In the genomic region with DNA sequence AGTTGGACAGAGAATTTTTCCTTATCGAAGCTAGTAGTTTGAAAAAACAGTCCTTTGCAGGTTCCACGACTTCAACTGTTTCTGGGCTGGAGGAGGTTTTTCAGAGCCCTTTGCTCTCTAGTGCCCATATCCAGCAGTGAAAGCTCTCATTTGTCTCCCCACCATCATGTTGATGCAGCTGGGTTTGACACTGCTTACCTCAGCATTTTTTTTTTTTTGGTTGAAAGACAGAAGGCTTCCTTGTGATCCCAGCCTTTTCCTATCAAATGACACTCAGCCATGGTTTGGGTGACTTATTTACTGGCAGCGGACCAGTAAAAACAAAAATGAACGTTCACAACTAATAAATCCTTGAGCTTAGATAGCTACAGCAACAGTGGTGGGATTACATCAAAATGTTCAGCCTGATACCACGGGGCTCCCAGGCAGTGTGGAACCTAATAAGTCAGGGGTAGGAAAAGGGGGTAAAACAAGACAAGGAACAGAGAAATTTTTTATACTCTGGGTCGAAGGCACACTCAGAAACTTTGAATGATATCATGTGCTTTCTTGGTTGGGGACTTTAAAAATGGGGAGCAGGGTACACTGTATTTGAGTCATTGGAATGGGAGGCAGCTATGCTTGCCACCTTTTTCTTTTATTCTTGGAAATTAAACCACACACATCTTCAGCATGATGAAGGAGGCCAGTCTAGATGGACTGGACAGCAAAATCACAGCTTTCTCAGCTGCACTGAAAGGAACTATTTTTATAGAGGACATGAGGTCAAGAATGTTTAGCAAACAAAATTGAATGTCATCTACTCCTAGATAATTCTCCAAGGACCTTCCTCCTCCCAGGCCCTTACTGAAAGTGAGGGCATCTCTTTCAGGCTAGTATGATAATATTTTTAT, we compare ENCODE assay signal across 17 cellular contexts.
DNase-seq lines count a peak whose midpoint lies in the region; ATAC-seq and FAIRE-seq lines count a peak whose summit lies in the region.
"Had no signal": no experiment of that assay in that cellular context is flagged by ENCODE, and none has a peak within 500 bp of the region (broad histone marks: within the 10 kb centered on the region; RNA-seq: fewer than 3 reads in every experiment).

No MANE protein-coding gene starts in this region.

- no peaks in the 10 kb centered on the region for H3K79me2 ChIP-seq in GM23248 (ENCODE audit: insufficient read depth)

- H4K20me1 ChIP-seq in GM23248 (ENCODE audit: insufficient read depth) = no peaks in the 10 kb centered on the region

- H3K36me3 ChIP-seq in HUES6 (ENCODE audit: control insufficient read depth, insufficient read depth, low read length) (no peaks in the 10 kb centered on the region), small intestine (ENCODE audit: control insufficient read depth in 2 of 2, insufficient read depth in 2 of 2, low read length in 2 of 2) (no peaks in the 10 kb centered on the region), GM23248 (ENCODE audit: low read depth) (no peaks in the 10 kb centered on the region)
- H3K36me3 ChIP-seq: colonic mucosa, thyroid gland had no signal

- H3K27me3 ChIP-seq in HUES6 (ENCODE audit: control insufficient read depth, insufficient read depth, low read length) = no peaks in the 10 kb centered on the region
- H3K27me3 ChIP-seq in small intestine (ENCODE audit: control insufficient read depth in 2 of 2, insufficient read depth in 2 of 2, low read length in 2 of 2) = no peaks in the 10 kb centered on the region
- H3K27me3 ChIP-seq in GM23248 (replicated peaks; ENCODE audit: insufficient read depth) = peaks cover 13% of the 10 kb centered on the region
- H3K27me3 ChIP-seq: colonic mucosa, foreskin keratinocyte, thyroid gland had no signal

- H3K4me1 ChIP-seq in HUES6 (ENCODE audit: control insufficient read depth, insufficient read depth, low read length) (peaks cover 40% of the 10 kb centered on the region), small intestine (ENCODE audit: control insufficient read depth in 2 of 2, insufficient read depth in 1 of 2, low read depth in 1 of 2, low read length in 1 of 2) (peaks cover 0 to 3% of the 10 kb centered on the region in 2 donors), GM23248 (ENCODE audit: insufficient read depth) (no peaks in the 10 kb centered on the region)
- H3K4me1 ChIP-seq: colonic mucosa, foreskin keratinocyte had no signal

- ATAC-seq in effector memory CD8-positive, alpha-beta T cell (replicated peaks) = no peak
- ATAC-seq in GM21447 (IDR thresholded peaks at IDR 0.05; ENCODE audit: unreplicated experiment) = no peak
- ATAC-seq: activated naive CD8-positive, alpha-beta T cell treated with anti-CD3 and anti-CD28 coated beads, Interleukin-2, amount 50 U/mL, for 24 hours; foreskin keratinocyte; K562 had no signal

- no peak overlapping the region for H3K4me3 Mint-ChIP-seq in effector memory CD8-positive, alpha-beta T cell
- H3K4me3 Mint-ChIP-seq: activated naive CD8-positive, alpha-beta T cell treated with anti-CD3 and anti-CD28 coated beads, Interleukin-2, amount 50 U/mL, for 24 hours; CD4-positive, CD25-positive, alpha-beta regulatory T cell had no signal

- no peak overlapping the region for H3K4me2 ChIP-seq in GM23248 (ENCODE audit: unreplicated experiment)

- H3K4me1 Mint-ChIP-seq in effector memory CD8-positive, alpha-beta T cell (ENCODE audit: low read depth in 2 of 2) = no peaks in the 10 kb centered on the region
- H3K4me1 Mint-ChIP-seq: activated naive CD8-positive, alpha-beta T cell treated with anti-CD3 and anti-CD28 coated beads, Interleukin-2, amount 50 U/mL, for 24 hours; CD4-positive, CD25-positive, alpha-beta regulatory T cell had no signal

- in situ Hi-C loops in GM23248 (cut with MboI) = no loop called here

- H3K27ac ChIP-seq in HUES6 (ENCODE audit: low read depth, low read length) (peak overlapping the region; percentile 59; the same call in 1 of the 2 replicates), cingulate gyrus (ENCODE audit: low read depth, low read length) (peak overlapping the region; percentile 73), small intestine (ENCODE audit: low read depth in 1 of 2, low read length in 1 of 2) (no peak overlapping the region), GM23248 (no peak overlapping the region)
- H3K27ac ChIP-seq: colonic mucosa, foreskin keratinocyte, thyroid gland had no signal

- no peak for FAIRE-seq in small intestine (lab: Jason Lieb, UNC)
- FAIRE-seq: K562 had no signal

- H3K9ac ChIP-seq in HUES6 (ENCODE audit: low read length) (no peak overlapping the region), GM23248 (no peak overlapping the region)

- no peak overlapping the region for H2AFZ ChIP-seq in GM23248

- H3K9me3 ChIP-seq in HUES6 (ENCODE audit: control insufficient read depth, insufficient read depth, low read depth, low read length) (no peaks in the 10 kb centered on the region), small intestine (ENCODE audit: control insufficient read depth, low read depth) (no peaks in the 10 kb centered on the region), GM23248 (ENCODE audit: low read depth) (no peaks in the 10 kb centered on the region)
- H3K9me3 ChIP-seq: colonic mucosa, thyroid gland had no signal

- no peaks in the 10 kb centered on the region for H3F3A ChIP-seq in GM23248 (ENCODE audit: insufficient read depth)

- no peak overlapping the region for H3K27ac Mint-ChIP-seq in effector memory CD8-positive, alpha-beta T cell
- H3K27ac Mint-ChIP-seq: activated naive CD8-positive, alpha-beta T cell treated with anti-CD3 and anti-CD28 coated beads, Interleukin-2, amount 50 U/mL, for 24 hours; CD4-positive, CD25-positive, alpha-beta regulatory T cell had no signal

- no peaks in the 10 kb centered on the region for H3K27me3 Mint-ChIP-seq in effector memory CD8-positive, alpha-beta T cell
- H3K27me3 Mint-ChIP-seq: activated naive CD8-positive, alpha-beta T cell treated with anti-CD3 and anti-CD28 coated beads, Interleukin-2, amount 50 U/mL, for 24 hours; CD4-positive, CD25-positive, alpha-beta regulatory T cell had no signal

- peak; percentile 31 to 43 for DNase-seq in hippocampal formation (lab: John Stamatoyannopoulos, UW)
- DNase-seq in skeletal muscle cell (ENCODE audit: low read depth) = peak; percentile 27
- no peak for DNase-seq in small intestine
- DNase-seq in GM23248 = no peak
- no peak for DNase-seq in effector memory CD8-positive, alpha-beta T cell
- DNase-seq: activated CD4-positive, CD25-positive, alpha-beta regulatory T cell treated with anti-CD3 and anti-CD28 coated beads, Interleukin-2, amount 50 U/mL, for 72 hours; activated naive CD8-positive, alpha-beta T cell treated with anti-CD3 and anti-CD28 coated beads, Interleukin-2, amount 50 U/mL, for 24 hours; activated T-cell treated with anti-CD3 and anti-CD28 coated beads for 4 hours; CD4-positive, CD25-positive, alpha-beta regulatory T cell; colonic mucosa; foreskin keratinocyte; NCI-H2081 treated with DMSO at 0.1 percent for 48 hours; thyroid gland had no signal

- no peaks in the 10 kb centered on the region for H3K36me3 Mint-ChIP-seq in effector memory CD8-positive, alpha-beta T cell (ENCODE audit: insufficient read depth)
- H3K36me3 Mint-ChIP-seq: CD4-positive, CD25-positive, alpha-beta regulatory T cell had no signal

- WGBS in small intestine, 3 donors = 49 to 56% (median 55%) methylated on average over 6 of the region's 6 CpGs
- 40 to 46% methylated on average over 6 of the region's 6 CpGs for WGBS in GM23248 (ENCODE audit: low coverage in 1 of 2, low lambda C conversion rate in 2 of 2, missing lambda C conversion rate in 2 of 2), 2 experiments

- peaks cover 9 to 22% of the 10 kb centered on the region in 2 donors for H3K9me3 Mint-ChIP-seq in effector memory CD8-positive, alpha-beta T cell

- H3K4me3 ChIP-seq in HUES6 (ENCODE audit: low read depth, low read length) (no peak overlapping the region), skeletal muscle cell (ENCODE audit: low read depth, low read length) (no peak overlapping the region), small intestine (ENCODE audit: low read depth in 1 of 2, low read length in 2 of 2) (no peak overlapping the region), GM23248 (no peak overlapping the region)
- H3K4me3 ChIP-seq: colonic mucosa, K562, thyroid gland had no signal

- H3K9me2 ChIP-seq in GM23248 (ENCODE audit: insufficient read depth) = no peaks in the 10 kb centered on the region

Comparison
In these comparisons a context has a peak if more than half of its experiments do, and no peak if none do; other contexts are left out.
1. H3K27ac ChIP-seq: peak in HUES6 (single experiment) and cingulate gyrus (single experiment); none in small intestine (0 of 2) and GM23248 (single experiment).
2. DNase-seq: peak in hippocampal formation (2 of 2) and skeletal muscle cell (single experiment); none in small intestine (single experiment), GM23248 (single experiment) and effector memory CD8-positive, alpha-beta T cell (0 of 3).